ENCODE assay signal across 1 cellular context in genomic region chrX:47940448-47940847, GRCh38.
TF ChIP-seq lines count a peak whose summit lies in the region.

No MANE protein-coding gene starts in this region.

TF ChIP-seq in K562, 482 proteins besides CTCF, POLR2A, EP300 and RAD21 (continued from another document):
- TF ChIP-seq CHAMP1 (IDR thresholded peaks at IDR 0.05) (no peak), SIX5 (IDR thresholded peaks at IDR 0.05; ENCODE audit: borderline replicate concordance in 1 of 2, insufficient read depth in 1 of 2, low read depth in 1 of 2, low read length in 2 of 2) (no peak), ZBTB1 (CRISPR knock-in tag; IDR thresholded peaks at IDR 0.05; ENCODE audit: borderline replicate concordance, low read depth) (no peak), ARID1B (IDR thresholded peaks at IDR 0.05) (peak; percentile 19; the same call in 1 of the 2 replicates), PATZ1 (CRISPR knock-in tag; IDR thresholded peaks at IDR 0.05; ENCODE audit: borderline replicate concordance) (no peak), ZNF764 (CRISPR knock-in tag; IDR thresholded peaks at IDR 0.05; ENCODE audit: low read depth) (no peak), ZNF655 (CRISPR knock-in tag; IDR thresholded peaks at IDR 0.05) (no peak), BRF1 (IDR thresholded peaks at IDR 0.05; ENCODE audit: borderline replicate concordance, extremely low read depth, insufficient read length) (no peak), HMG20B (CRISPR knock-in tag; IDR thresholded peaks at IDR 0.05) (no peak), ZNF75A (CRISPR knock-in tag; IDR thresholded peaks at IDR 0.05) (no peak), SMARCA4 (IDR thresholded peaks at IDR 0.05) (0 out of 2 replicates have a peak, but pooled peaks have one; percentile 30), MTA3 (IDR thresholded peaks at IDR 0.05; ENCODE audit: borderline replicate concordance) (no peak), CHCHD3 (CRISPR knock-in tag; IDR thresholded peaks at IDR 0.05) (no peak), THRB (CRISPR knock-in tag; conservative IDR thresholded peaks at IDR 0.05) (no peak), ZNF143 (CRISPR knock-in tag; IDR thresholded peaks at IDR 0.05) (no peak), AFF1 (IDR thresholded peaks at IDR 0.05; ENCODE audit: low read depth in 1 of 2, partially characterized antibody in 2 of 2) (peak in 1 of 2 experiments; percentile 64), SOX6 (IDR thresholded peaks at IDR 0.05) (no peak)
